ENCODE assay signal across 1 cellular context in the genomic region with DNA sequence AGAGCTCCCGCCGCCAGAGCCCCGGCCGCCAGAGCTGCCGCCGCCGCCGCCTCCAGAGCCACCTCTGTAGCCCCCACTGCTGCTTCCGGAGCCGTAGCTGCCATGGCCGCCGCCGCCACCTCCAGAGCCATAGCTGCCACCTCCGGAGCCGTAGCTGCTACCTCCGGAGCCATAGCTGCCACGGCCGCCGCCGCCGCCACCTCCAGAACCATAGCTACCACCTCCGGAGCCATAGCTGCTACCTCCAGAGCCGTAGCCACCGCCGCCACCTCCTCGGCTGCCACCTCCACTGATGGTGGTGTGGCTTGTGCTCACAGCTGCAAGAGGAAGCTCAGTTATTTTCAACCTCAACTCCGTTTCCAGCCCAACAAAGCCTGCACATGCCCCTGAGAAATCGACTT.
TF ChIP-seq lines count a peak whose summit lies in the region.

No MANE protein-coding gene starts in this region.

TF ChIP-seq in HEK293, 187 proteins besides CTCF, POLR2A, EP300 and RAD21:
- TF ChIP-seq ZFHX2 (tag by site-specific recombination; conservative IDR thresholded peaks at IDR 0.05) (peak; percentile 72), GLI4 (tag by site-specific recombination; IDR thresholded peaks at IDR 0.05) (no peak), EGR2 (tag by site-specific recombination; IDR thresholded peaks at IDR 0.05; ENCODE audit: low read depth) (peak; percentile 53; the same call in 1 of the 2 replicates)
- TF ChIP-seq, protein P1, sequence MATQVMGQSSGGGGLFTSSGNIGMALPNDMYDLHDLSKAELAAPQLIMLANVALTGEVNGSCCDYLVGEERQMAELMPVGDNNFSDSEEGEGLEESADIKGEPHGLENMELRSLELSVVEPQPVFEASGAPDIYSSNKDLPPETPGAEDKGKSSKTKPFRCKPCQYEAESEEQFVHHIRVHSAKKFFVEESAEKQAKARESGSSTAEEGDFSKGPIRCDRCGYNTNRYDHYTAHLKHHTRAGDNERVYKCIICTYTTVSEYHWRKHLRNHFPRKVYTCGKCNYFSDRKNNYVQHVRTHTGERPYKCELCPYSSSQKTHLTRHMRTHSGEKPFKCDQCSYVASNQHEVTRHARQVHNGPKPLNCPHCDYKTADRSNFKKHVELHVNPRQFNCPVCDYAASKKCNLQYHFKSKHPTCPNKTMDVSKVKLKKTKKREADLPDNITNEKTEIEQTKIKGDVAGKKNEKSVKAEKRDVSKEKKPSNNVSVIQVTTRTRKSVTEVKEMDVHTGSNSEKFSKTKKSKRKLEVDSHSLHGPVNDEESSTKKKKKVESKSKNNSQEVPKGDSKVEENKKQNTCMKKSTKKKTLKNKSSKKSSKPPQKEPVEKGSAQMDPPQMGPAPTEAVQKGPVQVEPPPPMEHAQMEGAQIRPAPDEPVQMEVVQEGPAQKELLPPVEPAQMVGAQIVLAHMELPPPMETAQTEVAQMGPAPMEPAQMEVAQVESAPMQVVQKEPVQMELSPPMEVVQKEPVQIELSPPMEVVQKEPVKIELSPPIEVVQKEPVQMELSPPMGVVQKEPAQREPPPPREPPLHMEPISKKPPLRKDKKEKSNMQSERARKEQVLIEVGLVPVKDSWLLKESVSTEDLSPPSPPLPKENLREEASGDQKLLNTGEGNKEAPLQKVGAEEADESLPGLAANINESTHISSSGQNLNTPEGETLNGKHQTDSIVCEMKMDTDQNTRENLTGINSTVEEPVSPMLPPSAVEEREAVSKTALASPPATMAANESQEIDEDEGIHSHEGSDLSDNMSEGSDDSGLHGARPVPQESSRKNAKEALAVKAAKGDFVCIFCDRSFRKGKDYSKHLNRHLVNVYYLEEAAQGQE (tag by site-specific recombination; IDR thresholded peaks at IDR 0.05) = no peak
